ENCODE assay signal across 14 cellular contexts in genomic region chr6:151015320-151015719, GRCh38.
"Had no signal": no experiment of that assay in that cellular context is flagged by ENCODE, and none has a peak within 500 bp of the region (broad histone marks: within the 10 kb centered on the region; RNA-seq: fewer than 3 reads in every experiment).

No MANE protein-coding gene starts in this region.

- H3K4me1 Mint-ChIP-seq: stimulated activated naive CD8-positive, alpha-beta T cell treated with anti-CD3 and anti-CD28 coated beads, Interleukin-15, amount 100 ng/mL, for 72 hours had no signal

- ATAC-seq: activated CD4-positive, alpha-beta T cell treated with anti-CD3 and anti-CD28 coated beads for 36 hours; activated CD8-positive, alpha-beta memory T cell treated with anti-CD3 and anti-CD28 coated beads, Interleukin-2, amount 10 ng/mL, durations not matched to agents 7 days and 5 days; esophagus mucosa; foreskin keratinocyte; naive thymus-derived CD8-positive, alpha-beta T cell; stimulated activated naive CD8-positive, alpha-beta T cell treated with anti-CD3 and anti-CD28 coated beads, Interleukin-15, amount 100 ng/mL, for 72 hours had no signal

- H3K36me3 ChIP-seq: colonic mucosa, left ventricle myocardium inferior, neutrophil had no signal

- H3K4me2 ChIP-seq: smooth muscle cell had no signal

- H3K27ac ChIP-seq: colonic mucosa, foreskin keratinocyte had no signal

- H3K27me3 ChIP-seq: colonic mucosa, foreskin keratinocyte, neutrophil had no signal

- H3K4me3 ChIP-seq: colonic mucosa, smooth muscle cell had no signal

- H3K9me3 Mint-ChIP-seq: activated CD4-positive, alpha-beta memory T cell treated with anti-CD3 and anti-CD28 coated beads for 36 hours; activated naive CD4-positive, alpha-beta T cell treated with anti-CD3 and anti-CD28 coated beads, Interleukin-2, amount 10 ng/mL, durations not matched to agents 7 days and 5 days; naive thymus-derived CD8-positive, alpha-beta T cell; stimulated activated naive CD8-positive, alpha-beta T cell treated with anti-CD3 and anti-CD28 coated beads, Interleukin-15, amount 100 ng/mL, for 72 hours had no signal

- H3K9me3 ChIP-seq: colonic mucosa, left ventricle myocardium inferior, neutrophil had no signal

- H3K27me3 Mint-ChIP-seq: activated CD4-positive, alpha-beta memory T cell treated with anti-CD3 and anti-CD28 coated beads for 36 hours; activated CD4-positive, alpha-beta T cell treated with anti-CD3 and anti-CD28 coated beads for 36 hours; activated CD8-positive, alpha-beta memory T cell treated with anti-CD3 and anti-CD28 coated beads, Interleukin-2, amount 10 ng/mL, durations not matched to agents 7 days and 5 days; activated naive CD4-positive, alpha-beta T cell treated with anti-CD3 and anti-CD28 coated beads, Interleukin-2, amount 10 ng/mL, durations not matched to agents 7 days and 5 days; naive thymus-derived CD8-positive, alpha-beta T cell; stimulated activated naive CD8-positive, alpha-beta T cell treated with anti-CD3 and anti-CD28 coated beads, Interleukin-15, amount 100 ng/mL, for 72 hours had no signal

- H3K4me3 Mint-ChIP-seq: activated CD4-positive, alpha-beta memory T cell treated with anti-CD3 and anti-CD28 coated beads for 36 hours; activated CD4-positive, alpha-beta T cell treated with anti-CD3 and anti-CD28 coated beads for 36 hours; activated CD8-positive, alpha-beta memory T cell treated with anti-CD3 and anti-CD28 coated beads, Interleukin-2, amount 10 ng/mL, durations not matched to agents 7 days and 5 days; activated naive CD4-positive, alpha-beta T cell treated with anti-CD3 and anti-CD28 coated beads, Interleukin-2, amount 10 ng/mL, durations not matched to agents 7 days and 5 days; naive thymus-derived CD8-positive, alpha-beta T cell; stimulated activated naive CD8-positive, alpha-beta T cell treated with anti-CD3 and anti-CD28 coated beads, Interleukin-15, amount 100 ng/mL, for 72 hours had no signal

- H3K4me1 ChIP-seq: colonic mucosa, foreskin keratinocyte had no signal

- H3K27ac Mint-ChIP-seq: activated CD4-positive, alpha-beta memory T cell treated with anti-CD3 and anti-CD28 coated beads for 36 hours; activated CD4-positive, alpha-beta T cell treated with anti-CD3 and anti-CD28 coated beads for 36 hours; activated CD8-positive, alpha-beta memory T cell treated with anti-CD3 and anti-CD28 coated beads, Interleukin-2, amount 10 ng/mL, durations not matched to agents 7 days and 5 days; activated naive CD4-positive, alpha-beta T cell treated with anti-CD3 and anti-CD28 coated beads, Interleukin-2, amount 10 ng/mL, durations not matched to agents 7 days and 5 days; naive thymus-derived CD8-positive, alpha-beta T cell had no signal

- DNase-seq: activated CD4-positive, alpha-beta memory T cell treated with anti-CD3 and anti-CD28 coated beads for 36 hours; activated CD4-positive, alpha-beta T cell treated with anti-CD3 and anti-CD28 coated beads for 36 hours; activated CD8-positive, alpha-beta memory T cell treated with anti-CD3 and anti-CD28 coated beads, Interleukin-2, amount 10 ng/mL, durations not matched to agents 7 days and 5 days; activated naive CD4-positive, alpha-beta T cell treated with anti-CD3 and anti-CD28 coated beads, Interleukin-2, amount 10 ng/mL, durations not matched to agents 7 days and 5 days; activated T-cell treated with anti-CD3 and anti-CD28 coated beads, Interleukin-2, amount 50 U/mL, for 1 hour; colonic mucosa; foreskin keratinocyte; glutamatergic neuron; left ventricle myocardium inferior; naive thymus-derived CD8-positive, alpha-beta T cell; stimulated activated naive CD8-positive, alpha-beta T cell treated with anti-CD3 and anti-CD28 coated beads, Interleukin-15, amount 100 ng/mL, for 72 hours had no signal
